In the genomic region with DNA sequence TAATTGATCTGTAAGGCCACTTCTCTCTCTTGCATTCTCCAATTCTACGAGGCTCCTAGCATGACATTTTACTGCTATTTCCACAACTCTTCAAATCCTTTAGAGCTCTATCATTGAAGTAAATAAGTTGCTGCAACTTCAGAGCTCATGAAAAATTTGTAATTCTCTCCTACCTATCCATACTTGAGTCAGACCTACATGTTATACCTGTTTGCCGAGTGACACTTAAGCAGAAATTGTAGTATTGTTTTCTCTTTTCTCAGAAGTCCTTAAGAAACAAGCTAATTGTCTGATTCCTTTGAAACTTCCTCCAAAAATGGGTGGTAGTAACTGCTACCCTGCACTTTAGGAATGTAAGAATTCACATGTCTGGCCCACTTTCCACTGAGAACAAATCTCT, we compare ENCODE assay signal across 2 cellular contexts.
TF ChIP-seq lines count a peak whose summit lies in the region.

No MANE protein-coding gene starts in this region.

TF ChIP-seq in A549, 52 proteins besides CTCF, POLR2A, EP300 and RAD21:
- TF ChIP-seq, protein P1, sequence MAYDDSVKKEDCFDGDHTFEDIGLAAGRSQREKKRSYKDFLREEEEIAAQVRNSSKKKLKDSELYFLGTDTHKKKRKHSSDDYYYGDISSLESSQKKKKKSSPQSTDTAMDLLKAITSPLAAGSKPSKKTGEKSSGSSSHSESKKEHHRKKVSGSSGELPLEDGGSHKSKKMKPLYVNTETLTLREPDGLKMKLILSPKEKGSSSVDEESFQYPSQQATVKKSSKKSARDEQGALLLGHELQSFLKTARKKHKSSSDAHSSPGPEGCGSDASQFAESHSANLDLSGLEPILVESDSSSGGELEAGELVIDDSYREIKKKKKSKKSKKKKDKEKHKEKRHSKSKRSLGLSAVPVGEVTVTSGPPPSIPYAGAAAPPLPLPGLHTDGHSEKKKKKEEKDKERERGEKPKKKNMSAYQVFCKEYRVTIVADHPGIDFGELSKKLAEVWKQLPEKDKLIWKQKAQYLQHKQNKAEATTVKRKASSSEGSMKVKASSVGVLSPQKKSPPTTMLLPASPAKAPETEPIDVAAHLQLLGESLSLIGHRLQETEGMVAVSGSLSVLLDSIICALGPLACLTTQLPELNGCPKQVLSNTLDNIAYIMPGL (CRISPR knock-in tag; IDR thresholded peaks at IDR 0.05; ENCODE audit: borderline replicate concordance): no peak
- TF ChIP-seq GATA3 (IDR thresholded peaks at IDR 0.05; ENCODE audit: borderline replicate concordance) (no peak), ZNF302 (CRISPR knock-in tag; IDR thresholded peaks at IDR 0.05) (no peak), EHMT2 (IDR thresholded peaks at IDR 0.05; ENCODE audit: low read depth) (no peak)

TF ChIP-seq in endothelial cell of umbilical vein, 7 proteins besides CTCF, POLR2A, EP300 and RAD21:
- TF ChIP-seq JUN (IDR thresholded peaks at IDR 0.05; ENCODE audit: borderline replicate concordance, insufficient read depth, insufficient read length, low read depth): no peak
- TF ChIP-seq POLR2AphosphoS5 (IDR thresholded peaks at IDR 0.05; ENCODE audit: insufficient read depth, low read depth, low read length): no peak
- TF ChIP-seq, protein P2, sequence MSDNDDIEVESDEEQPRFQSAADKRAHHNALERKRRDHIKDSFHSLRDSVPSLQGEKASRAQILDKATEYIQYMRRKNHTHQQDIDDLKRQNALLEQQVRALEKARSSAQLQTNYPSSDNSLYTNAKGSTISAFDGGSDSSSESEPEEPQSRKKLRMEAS (IDR thresholded peaks at IDR 0.05; ENCODE audit: insufficient read depth, insufficient read length): no peak
- no peak for TF ChIP-seq MYC (IDR thresholded peaks at IDR 0.05; ENCODE audit: low read depth, low read length)
- TF ChIP-seq EZH2 (IDR thresholded peaks at IDR 0.05; ENCODE audit: borderline replicate concordance, low read depth, low read length, severe bottlenecking): no peak
- no peak for TF ChIP-seq GATA2 (IDR thresholded peaks at IDR 0.05; ENCODE audit: insufficient read depth, insufficient read length, low read depth, low read length)
- TF ChIP-seq FOS (IDR thresholded peaks at IDR 0.05; ENCODE audit: borderline replicate concordance, insufficient read depth, low read length): no peak
